20 cellular contexts compared by ENCODE assay signal in the genomic region with DNA sequence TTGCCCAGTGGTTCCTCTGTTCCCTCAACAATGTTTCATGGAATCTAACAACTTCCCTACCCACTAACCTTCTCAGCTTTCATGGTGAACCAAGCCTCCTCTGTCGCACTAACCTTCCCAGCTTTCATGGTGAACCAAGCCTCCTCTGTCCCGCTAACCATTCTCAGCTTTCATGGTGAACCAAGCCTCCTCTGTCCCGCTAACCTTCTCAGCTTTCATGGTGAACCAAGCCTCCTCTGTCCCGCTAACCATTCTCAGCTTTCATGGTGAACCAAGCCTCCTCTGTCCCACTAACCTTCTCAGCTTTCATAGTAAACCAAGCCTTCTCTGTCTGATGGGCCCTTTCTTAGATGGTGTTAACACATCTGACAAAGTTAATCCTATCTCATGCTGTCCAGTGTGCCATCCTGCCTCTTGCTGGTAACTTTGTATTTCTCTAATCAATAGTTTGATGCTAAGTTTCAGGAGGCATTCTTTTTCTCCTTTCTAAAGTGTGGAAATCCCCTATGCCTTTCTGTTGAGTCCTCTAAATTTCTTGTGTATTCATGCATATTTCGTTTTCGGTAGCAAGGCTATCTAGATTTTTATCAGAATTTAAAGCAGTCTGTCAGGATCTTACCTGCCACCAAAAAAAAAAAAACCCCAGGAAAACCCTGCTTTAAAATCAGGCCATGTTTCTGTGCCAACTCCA. TPM values are rescaled to one million over a fixed set of nuclear protein-coding genes. Genes with fewer than 3 reads are reported as not detected.
DNase-seq lines count a peak whose midpoint lies in the region; ATAC-seq, FAIRE-seq and TF ChIP-seq lines count a peak whose summit lies in the region.
"Had no signal": no experiment of that assay in that cellular context is flagged by ENCODE, and none has a peak within 500 bp of the region (broad histone marks: within the 10 kb centered on the region; RNA-seq: fewer than 3 reads in every experiment).

No MANE protein-coding gene starts in this region.

- no peaks in the 10 kb centered on the region for H3K9me3 ChIP-seq in testis
- H3K9me3 ChIP-seq in esophagus muscularis mucosa: no peaks in the 10 kb centered on the region
- H3K9me3 ChIP-seq: BE2C, HAP-1 had no signal

- H3K27ac Mint-ChIP-seq in activated naive CD8-positive, alpha-beta T cell treated with anti-CD3 and anti-CD28 coated beads, Interleukin-2, amount 50 U/mL, for 24 hours: peak overlapping the region; percentile 22
- H3K27ac Mint-ChIP-seq in activated naive CD8-positive, alpha-beta T cell treated with anti-CD3 and anti-CD28 coated beads for 36 hours: no peak overlapping the region
- peak overlapping the region; percentile 1 for H3K27ac Mint-ChIP-seq in activated T-helper 2 cell treated with anti-CD3 and anti-CD28 coated beads, Interferon-gamma antibody, Interleukin-2, Interleukin-4, amounts not matched to agents 10 μg/mL and 5 μg/mL and 100 μg/mL, durations not matched to agents 14 hours and 24 hours and 36 hours
- H3K27ac Mint-ChIP-seq: CD8-positive, alpha-beta T cell had no signal

- H3K9me3 Mint-ChIP-seq in activated naive CD8-positive, alpha-beta T cell treated with anti-CD3 and anti-CD28 coated beads, Interleukin-2, amount 50 U/mL, for 24 hours: no peaks in the 10 kb centered on the region
- no peaks in the 10 kb centered on the region for H3K9me3 Mint-ChIP-seq in activated naive CD8-positive, alpha-beta T cell treated with anti-CD3 and anti-CD28 coated beads for 36 hours
- no peaks in the 10 kb centered on the region for H3K9me3 Mint-ChIP-seq in activated T-helper 2 cell treated with anti-CD3 and anti-CD28 coated beads, Interferon-gamma antibody, Interleukin-2, Interleukin-4, amounts not matched to agents 10 μg/mL and 5 μg/mL and 100 μg/mL, durations not matched to agents 14 hours and 24 hours and 36 hours
- H3K9me3 Mint-ChIP-seq: CD8-positive, alpha-beta T cell had no signal

- H3K27me3 ChIP-seq in testis (no peaks in the 10 kb centered on the region), esophagus muscularis mucosa (no peaks in the 10 kb centered on the region)
- H3K27me3 ChIP-seq: BE2C had no signal

- H3K4me3 ChIP-seq in testis (no peak overlapping the region), esophagus muscularis mucosa (no peak overlapping the region)
- H3K4me3 ChIP-seq: HAP-1, PC-9 had no signal

- intact Hi-C loops in activated T-helper 2 cell treated with anti-CD3 and anti-CD28 coated beads, Interferon-gamma antibody, Interleukin-2, Interleukin-4, amounts not matched to agents 10 μg/mL and 5 μg/mL and 100 μg/mL, durations not matched to agents 14 hours and 24 hours and 36 hours (cut with micrococcal nuclease): no loop called here
- intact Hi-C loops in testis (cut with DNase I; ENCODE audit: low total_unique reads): no loop called here
- intact Hi-C loops in esophagus muscularis mucosa (cut with DNase I): no loop called here

- 79 to 86% methylated on average over 6 of the region's 6 CpGs for WGBS in testis, 2 donors
- WGBS in esophagus muscularis mucosa: 94% methylated on average over 6 of the region's 6 CpGs

- peaks cover 10% of the 10 kb centered on the region for H3K4me1 Mint-ChIP-seq in activated naive CD8-positive, alpha-beta T cell treated with anti-CD3 and anti-CD28 coated beads, Interleukin-2, amount 50 U/mL, for 24 hours
- no peaks in the 10 kb centered on the region for H3K4me1 Mint-ChIP-seq in activated naive CD8-positive, alpha-beta T cell treated with anti-CD3 and anti-CD28 coated beads for 36 hours
- H3K4me1 Mint-ChIP-seq in activated T-helper 2 cell treated with anti-CD3 and anti-CD28 coated beads, Interferon-gamma antibody, Interleukin-2, Interleukin-4, amounts not matched to agents 10 μg/mL and 5 μg/mL and 100 μg/mL, durations not matched to agents 14 hours and 24 hours and 36 hours (ENCODE audit: low read depth): peaks cover 11% of the 10 kb centered on the region

- no peak for TF ChIP-seq EP300 in esophagus muscularis mucosa (IDR thresholded peaks at IDR 0.05)

- DNase-seq in activated naive CD8-positive, alpha-beta T cell treated with anti-CD3 and anti-CD28 coated beads, Interleukin-2, amount 50 U/mL, for 24 hours: no peak
- DNase-seq in activated naive CD8-positive, alpha-beta T cell treated with anti-CD3 and anti-CD28 coated beads for 36 hours: no peak
- no peak for DNase-seq in GM19239 (ENCODE audit: insufficient read length, low spot score)
- DNase-seq in activated T-helper 2 cell treated with anti-CD3 and anti-CD28 coated beads, Interferon-gamma antibody, Interleukin-2, Interleukin-4, amounts not matched to agents 10 μg/mL and 5 μg/mL and 100 μg/mL, durations not matched to agents 14 hours and 24 hours and 36 hours (ENCODE audit: low spot score): no peak
- no peak for DNase-seq in testis
- DNase-seq in esophagus muscularis mucosa (ENCODE audit: extremely low spot score): no peak
- no peak for DNase-seq in NCI-H524 (lab: John Stamatoyannopoulos, UW)
- DNase-seq: BE2C; CD8-positive, alpha-beta T cell; DND-41; GDM1; IMR-90; MV-4-11; NCI-H1417 treated with DMSO at 0.1 percent for 48 hours; NCI-H2227 treated with DMSO at 0.1 percent for 48 hours; NCI-H526; PC-9 had no signal

- TF ChIP-seq CTCF in testis (IDR thresholded peaks at IDR 0.05): no peak
- TF ChIP-seq CTCF in esophagus muscularis mucosa (IDR thresholded peaks at IDR 0.05): no peak

- peaks cover 5% of the 10 kb centered on the region for H3K4me1 ChIP-seq in testis
- H3K4me1 ChIP-seq in esophagus muscularis mucosa: no peaks in the 10 kb centered on the region
- H3K4me1 ChIP-seq: BE2C, HAP-1 had no signal

- no peaks in the 10 kb centered on the region for H3K27me3 Mint-ChIP-seq in activated naive CD8-positive, alpha-beta T cell treated with anti-CD3 and anti-CD28 coated beads, Interleukin-2, amount 50 U/mL, for 24 hours
- no peaks in the 10 kb centered on the region for H3K27me3 Mint-ChIP-seq in activated naive CD8-positive, alpha-beta T cell treated with anti-CD3 and anti-CD28 coated beads for 36 hours
- H3K27me3 Mint-ChIP-seq in activated T-helper 2 cell treated with anti-CD3 and anti-CD28 coated beads, Interferon-gamma antibody, Interleukin-2, Interleukin-4, amounts not matched to agents 10 μg/mL and 5 μg/mL and 100 μg/mL, durations not matched to agents 14 hours and 24 hours and 36 hours (ENCODE audit: low read depth): no peaks in the 10 kb centered on the region

- H3K36me3 ChIP-seq in testis (ENCODE audit: low read depth, missing control alignments) (no peaks in the 10 kb centered on the region), esophagus muscularis mucosa (peaks cover 6 to 59% (median 21%) of the 10 kb centered on the region in 4 donors)

- no peak overlapping the region for H3K4me3 Mint-ChIP-seq in activated naive CD8-positive, alpha-beta T cell treated with anti-CD3 and anti-CD28 coated beads, Interleukin-2, amount 50 U/mL, for 24 hours
- no peak overlapping the region for H3K4me3 Mint-ChIP-seq in activated naive CD8-positive, alpha-beta T cell treated with anti-CD3 and anti-CD28 coated beads for 36 hours
- no peak overlapping the region for H3K4me3 Mint-ChIP-seq in activated T-helper 2 cell treated with anti-CD3 and anti-CD28 coated beads, Interferon-gamma antibody, Interleukin-2, Interleukin-4, amounts not matched to agents 10 μg/mL and 5 μg/mL and 100 μg/mL, durations not matched to agents 14 hours and 24 hours and 36 hours (ENCODE audit: low read depth)
- H3K4me3 Mint-ChIP-seq: CD8-positive, alpha-beta T cell had no signal

- no peak for ATAC-seq in activated naive CD8-positive, alpha-beta T cell treated with anti-CD3 and anti-CD28 coated beads, Interleukin-2, amount 50 U/mL, for 24 hours
- ATAC-seq: CD8-positive, alpha-beta T cell had no signal

- peak; percentile 14 for FAIRE-seq in GM19239 (lab: Jason Lieb, UNC)
- FAIRE-seq: D721Med had no signal

- no peak for TF ChIP-seq POLR2A in testis (IDR thresholded peaks at IDR 0.05)
- no peak for TF ChIP-seq POLR2A in esophagus muscularis mucosa (IDR thresholded peaks at IDR 0.05; ENCODE audit: low read depth)

- H3K27ac ChIP-seq in testis: peak overlapping the region; percentile 39 to 72
- H3K27ac ChIP-seq in esophagus muscularis mucosa (replicated peaks in 1 of 4): no peak overlapping the region
- H3K27ac ChIP-seq: PC-9 had no signal

- H3K36me3 Mint-ChIP-seq in activated naive CD8-positive, alpha-beta T cell treated with anti-CD3 and anti-CD28 coated beads, Interleukin-2, amount 50 U/mL, for 24 hours (ENCODE audit: low read depth): peaks cover 64% of the 10 kb centered on the region
- H3K36me3 Mint-ChIP-seq in activated naive CD8-positive, alpha-beta T cell treated with anti-CD3 and anti-CD28 coated beads for 36 hours: peaks cover 45% of the 10 kb centered on the region
- H3K36me3 Mint-ChIP-seq in activated T-helper 2 cell treated with anti-CD3 and anti-CD28 coated beads, Interferon-gamma antibody, Interleukin-2, Interleukin-4, amounts not matched to agents 10 μg/mL and 5 μg/mL and 100 μg/mL, durations not matched to agents 14 hours and 24 hours and 36 hours (ENCODE audit: low read depth): peaks cover 72% of the 10 kb centered on the region

RNA-seq across cellular contexts. Expression of a gene that starts 26.8 kb away (rescaled TPM):
- total RNA-seq in activated naive CD8-positive, alpha-beta T cell treated with anti-CD3 and anti-CD28 coated beads for 36 hours: not detected
- 0.18 TPM in 1 of 2 replicates, not detected in the other for total RNA-seq in activated T-helper 2 cell treated with anti-CD3 and anti-CD28 coated beads, Interferon-gamma antibody, Interleukin-2, Interleukin-4, amounts not matched to agents 10 μg/mL and 5 μg/mL and 100 μg/mL, durations not matched to agents 14 hours and 24 hours and 36 hours
- total RNA-seq in testis (10 to 100 TPM; 42.5 to 59.1 TPM), esophagus muscularis mucosa (under 1 TPM; 0.19 to 0.42 (median 0.28) TPM)
- 26.2 TPM for polyA plus RNA-seq in testis (ENCODE audit: insufficient read depth, low read depth, low replicate concordance)
- total RNA-seq: CD8-positive, alpha-beta T cell; HT-29; IMR-90; PC-9 had no signal
- polyA plus RNA-seq: IMR-90 had no signal

Comparison
In these comparisons a context has a peak if more than half of its experiments do, and no peak if none do; other contexts are left out.
1. H3K27ac ChIP-seq: peak in testis (2 of 2); none in esophagus muscularis mucosa (0 of 4).
2. RNA of a gene that starts 26.8 kb away (total RNA-seq): 42.5 to 59.1 TPM in testis; 0.19 to 0.42 TPM in esophagus muscularis mucosa, 0.18 TPM in activated T-helper 2 cell treated with anti-CD3 and anti-CD28 coated beads, Interferon-gamma antibody, Interleukin-2, Interleukin-4, amounts not matched to agents 10 μg/mL and 5 μg/mL and 100 μg/mL, durations not matched to agents 14 hours and 24 hours and 36 hours and not detected in activated naive CD8-positive, alpha-beta T cell treated with anti-CD3 and anti-CD28 coated beads for 36 hours; every median in the first group is over 10 times any median in the second.